Comparison of ENCODE assay signal across 1 cellular context in genomic region chr15:50506121-50506520, GRCh38.
TF ChIP-seq lines count a peak whose summit lies in the region.

No MANE protein-coding gene starts in this region.

TF ChIP-seq in K562, 482 proteins besides CTCF, POLR2A, EP300 and RAD21:
- TF ChIP-seq NRF1 (conservative IDR thresholded peaks at IDR 0.05 in 1 of 2, IDR thresholded peaks at IDR 0.05 in 1 of 2) = peak; percentile 37 to 46; a peak in 2 of 4 replicates
- TF ChIP-seq POLR2G (IDR thresholded peaks at IDR 0.05; ENCODE audit: low read depth, low read length) = 0 out of 2 replicates have a peak, but pooled peaks have one; percentile 36
- TF ChIP-seq CREBBP (IDR thresholded peaks at IDR 0.05; ENCODE audit: low read depth, low read length) = no peak
